In genomic region chr17:63474174-63474913, GRCh38 we compare ENCODE assay signal across 16 cellular contexts. TPM values are rescaled to one million over a fixed set of nuclear protein-coding genes. Genes with fewer than 3 reads are reported as not detected.
DNase-seq lines count a peak whose midpoint lies in the region; ATAC-seq, FAIRE-seq and TF ChIP-seq lines count a peak whose summit lies in the region.
"Had no signal": no experiment of that assay in that cellular context is flagged by ENCODE, and none has a peak within 500 bp of the region (broad histone marks: within the 10 kb centered on the region; RNA-seq: fewer than 3 reads in every experiment).

No MANE protein-coding gene starts in this region.

- POLR2A ChIA-PET in HepG2 (lab: Yijun Ruan, JAX) = no interaction called here

- no peak overlapping the region for H3K9ac ChIP-seq in HepG2 (ENCODE audit: insufficient read depth, low read depth, low read length)
- H3K9ac ChIP-seq in astrocyte (ENCODE audit: low read length) = no peak overlapping the region

- TF ChIP-seq CTCF in right lobe of liver (IDR thresholded peaks at IDR 0.05) = no peak
- TF ChIP-seq CTCF in HepG2 (CRISPR knock-in tag; IDR thresholded peaks at IDR 0.05) = no peak
- TF ChIP-seq CTCF in astrocyte (IDR thresholded peaks at IDR 0.05; ENCODE audit: insufficient read depth, low read depth, low read length) = no peak

- TF ChIP-seq POLR2A in right lobe of liver (IDR thresholded peaks at IDR 0.05) = no peak
- no peak for TF ChIP-seq POLR2A in HepG2 (IDR thresholded peaks at IDR 0.05; ENCODE audit: insufficient read depth in 1 of 2, low read depth in 2 of 2, low read length in 2 of 2)

- WGBS in right lobe of liver (ENCODE audit: insufficient coverage, low coverage, low lambda C conversion rate, missing lambda C conversion rate) = 26% methylated on average over 8 of the region's 8 CpGs
- 22% methylated on average over 8 of the region's 8 CpGs for WGBS in HepG2 (ENCODE audit: low lambda C conversion rate)

- peaks cover 2% of the 10 kb centered on the region for H3K9me3 Mint-ChIP-seq in astrocyte (ENCODE audit: unreplicated experiment)
- H3K9me3 Mint-ChIP-seq: activated naive CD4-positive, alpha-beta T cell treated with anti-CD3 and anti-CD28 coated beads, Interleukin-2, amount 50 U/mL, for 24 hours had no signal

- H3K4me1 ChIP-seq in right lobe of liver (peaks cover 0 to 10% (median 0%) of the 10 kb centered on the region in 4 donors), HepG2 (ENCODE audit: insufficient read depth, low read length) (peaks cover 28% of the 10 kb centered on the region), astrocyte (ENCODE audit: insufficient read depth, low read length) (peaks cover 24% of the 10 kb centered on the region)

- H4K20me1 ChIP-seq in HepG2 (ENCODE audit: insufficient read depth, low read length) (peaks cover 3% of the 10 kb centered on the region; the same call in 1 of the 2 replicates), astrocyte (ENCODE audit: insufficient read depth, low read length) (peaks cover 3% of the 10 kb centered on the region)

- H3K36me3 ChIP-seq in right lobe of liver (no peaks in the 10 kb centered on the region), HepG2 (replicated peaks in 1 of 2; ENCODE audit: control insufficient read depth in 1 of 2, insufficient read depth in 2 of 2, low read length in 2 of 2) (no peaks in the 10 kb centered on the region), astrocyte (ENCODE audit: insufficient read depth, low read length) (no peaks in the 10 kb centered on the region)
- H3K36me3 ChIP-seq: tibial artery had no signal

- H3K79me2 ChIP-seq in HepG2 (ENCODE audit: insufficient read depth, low read length) (no peaks in the 10 kb centered on the region), astrocyte (ENCODE audit: insufficient read depth, low read length) (no peaks in the 10 kb centered on the region)

- no peak overlapping the region for H2AFZ ChIP-seq in HepG2 (ENCODE audit: low read length)
- no peak overlapping the region for H2AFZ ChIP-seq in astrocyte (ENCODE audit: low read depth, low read length)

- peaks cover 34% of the 10 kb centered on the region for H3K27me3 Mint-ChIP-seq in astrocyte (ENCODE audit: low read depth, unreplicated experiment)

- FAIRE-seq in HepG2 (lab: Jason Lieb, UNC) (no peak), astrocyte (lab: Jason Lieb, UNC) (no peak)

- H3K27ac ChIP-seq in right lobe of liver = no peak overlapping the region
- no peak overlapping the region for H3K27ac ChIP-seq in HepG2 (ENCODE audit: extremely low read length, insufficient read depth, low read length)
- no peak overlapping the region for H3K27ac ChIP-seq in astrocyte (ENCODE audit: low read depth, low read length)
- H3K27ac ChIP-seq: epithelial cell of prostate, tibial artery had no signal

- peaks cover 0 to 7% of the 10 kb centered on the region in 2 donors for H3K27me3 ChIP-seq in right lobe of liver
- peaks cover 19 to 65% of the 10 kb centered on the region in 2 experiments for H3K27me3 ChIP-seq in HepG2 (ENCODE audit: control insufficient read depth in 1 of 2, insufficient read depth in 2 of 2, low read length in 2 of 2)
- peaks cover 15% of the 10 kb centered on the region for H3K27me3 ChIP-seq in astrocyte (ENCODE audit: insufficient read depth, low read length)

- TF ChIP-seq EP300 in HepG2 (IDR thresholded peaks at IDR 0.05; ENCODE audit: low read depth in 2 of 2, low read length in 2 of 2) = no peak
- TF ChIP-seq EP300 in HepG2 (CRISPR knock-in tag; IDR thresholded peaks at IDR 0.05; ENCODE audit: borderline replicate concordance) = no peak

- H3K4me2 ChIP-seq in HepG2 (ENCODE audit: low read depth, low read length) = no peak overlapping the region
- no peak overlapping the region for H3K4me2 ChIP-seq in astrocyte (ENCODE audit: low read length)

- CTCF ChIA-PET in HepG2 (lab: Yijun Ruan, JAX; ENCODE audit: low intra/inter-chr PET ratio, low total read pairs) = no interaction called here

- H3K4me3 ChIP-seq in right lobe of liver = no peak overlapping the region
- no peak overlapping the region for H3K4me3 ChIP-seq in HepG2 (replicated peaks in 1 of 3; ENCODE audit: insufficient read depth in 1 of 3, low read depth in 2 of 3, low read length in 3 of 3)
- H3K4me3 ChIP-seq in astrocyte (ENCODE audit: insufficient read depth, low read depth, low read length) = no peak overlapping the region
- H3K4me3 ChIP-seq: tibial artery had no signal

- no peak for TF ChIP-seq RAD21 in HepG2 (CRISPR knock-in tag; IDR thresholded peaks at IDR 0.05)

- no peak for DNase-seq in right lobe of liver
- no peak for DNase-seq in HepG2 (ENCODE audit: low spot score)
- DNase-seq in astrocyte (ENCODE audit: low read depth) = peak; percentile 24
- no peak for DNase-seq in left lobe of liver (ENCODE audit: low spot score)
- no peak for DNase-seq in activated CD8-positive, alpha-beta memory T cell treated with anti-CD3 and anti-CD28 coated beads, Interleukin-2, amount 50 U/mL, for 48 hours
- DNase-seq in germinal center (ENCODE audit: low spot score) = no peak
- DNase-seq in NCI-H2107 treated with DMSO at 0.1 percent for 48 hours (lab: John Stamatoyannopoulos, UW; ENCODE audit: unreplicated experiment) = no peak
- DNase-seq: activated CD8-positive, alpha-beta memory T cell treated with anti-CD3 and anti-CD28 coated beads, Interleukin-2, amount 10 ng/mL, durations not matched to agents 7 days and 5 days; central memory CD4-positive, alpha-beta T cell; hippocampal formation; SIG-M5; tibial artery had no signal

- no peak overlapping the region for H3K4me3 Mint-ChIP-seq in astrocyte (ENCODE audit: unreplicated experiment)
- H3K4me3 Mint-ChIP-seq: activated CD8-positive, alpha-beta memory T cell treated with anti-CD3 and anti-CD28 coated beads, Interleukin-2, amount 10 ng/mL, durations not matched to agents 7 days and 5 days; activated naive CD4-positive, alpha-beta T cell treated with anti-CD3 and anti-CD28 coated beads, Interleukin-2, amount 50 U/mL, for 24 hours had no signal

- in situ Hi-C loops in HepG2 (cut with HindIII; ENCODE audit: extremely low pct_ligation_motif_present, low pct_unique_long_range_greater_than_20kb) = no loop called here

- no peak overlapping the region for H3K27ac Mint-ChIP-seq in astrocyte (ENCODE audit: unreplicated experiment)
- H3K27ac Mint-ChIP-seq: activated CD8-positive, alpha-beta memory T cell treated with anti-CD3 and anti-CD28 coated beads, Interleukin-2, amount 10 ng/mL, durations not matched to agents 7 days and 5 days; activated naive CD4-positive, alpha-beta T cell treated with anti-CD3 and anti-CD28 coated beads, Interleukin-2, amount 50 U/mL, for 24 hours had no signal

- intact Hi-C loops in right lobe of liver (cut with DNase I) (no loop called here), HepG2 (cut with micrococcal nuclease; ENCODE audit: unreplicated experiment) (no loop called here)

- H3K9me3 ChIP-seq in right lobe of liver = no peaks in the 10 kb centered on the region
- no peaks in the 10 kb centered on the region for H3K9me3 ChIP-seq in HepG2 (ENCODE audit: low read length)
- H3K9me3 ChIP-seq in astrocyte (ENCODE audit: insufficient read depth, low read depth, low read length) = no peaks in the 10 kb centered on the region
- H3K9me3 ChIP-seq: tibial artery had no signal

- H3K4me1 Mint-ChIP-seq in astrocyte (ENCODE audit: low read depth, unreplicated experiment) = no peaks in the 10 kb centered on the region

- ATAC-seq in right lobe of liver (peak; percentile 35 to 59 (median 40)), HepG2 (no peak), left lobe of liver (peak; percentile 13), GM18498 (IDR thresholded peaks at IDR 0.05; ENCODE audit: unreplicated experiment) (no peak)
- ATAC-seq: activated CD8-positive, alpha-beta memory T cell treated with anti-CD3 and anti-CD28 coated beads, Interleukin-2, amount 10 ng/mL, durations not matched to agents 7 days and 5 days had no signal

- BruUV-seq in HepG2 (replicated peaks; lab: Mats Ljungman, UMichigan) = no TSS peak

- H3K36me3 Mint-ChIP-seq in astrocyte (ENCODE audit: low read depth, unreplicated experiment) = no peaks in the 10 kb centered on the region
- H3K36me3 Mint-ChIP-seq: activated CD8-positive, alpha-beta memory T cell treated with anti-CD3 and anti-CD28 coated beads, Interleukin-2, amount 10 ng/mL, durations not matched to agents 7 days and 5 days; activated naive CD4-positive, alpha-beta T cell treated with anti-CD3 and anti-CD28 coated beads, Interleukin-2, amount 50 U/mL, for 24 hours had no signal

RNA-seq across cellular contexts. Expression of gene ACE, which starts 2.5 kb away (rescaled TPM):
- total RNA-seq in right lobe of liver (1 to 10 TPM in 5 of 6 experiments, under 1 TPM in 1; 0.75 to 9.4 (median 5.1) TPM), HepG2 (2016; rRNA removed; fragmentation: Illumina TruSeq; extraction: Trizol) (0.13 TPM in 1 of 2 replicates, not detected in the other), astrocyte (0.87 and 1.0 TPM in 2 replicates), left lobe of liver (1.0 TPM)
- not detected in 2 replicates for total RNA-seq in HepG2 (2016; cell fraction: cytosol; rRNA removed; fragmentation: Illumina TruSeq; extraction: Trizol; ENCODE audit: low read depth)
- 0.15 TPM in 1 of 2 replicates, not detected in the other for total RNA-seq in HepG2 (2016; cell fraction: insoluble cytoplasmic fraction; rRNA removed; fragmentation: Illumina TruSeq; extraction: Trizol)
- not detected in 2 replicates for total RNA-seq in HepG2 (2016; cell fraction: membrane; rRNA removed; fragmentation: Illumina TruSeq; extraction: Trizol)
- not detected in 2 replicates for total RNA-seq in HepG2 (2016; cell fraction: nucleus; rRNA removed; fragmentation: Illumina TruSeq; extraction: Trizol)
- polyA plus RNA-seq in HepG2 (2011; rRNA removed) = 0.03 and 0.08 TPM in 2 replicates
- 0.05 TPM in 1 of 2 replicates, not detected in the other for polyA plus RNA-seq in HepG2 (2011; cell fraction: cytosol; rRNA removed)
- polyA plus RNA-seq in HepG2 (2011; cell fraction: nucleus; rRNA removed) = 0.09 and 0.11 TPM in 2 replicates
- 0.13 and 0.23 TPM in 2 replicates for polyA plus RNA-seq in HepG2 (2012)
- polyA plus RNA-seq in HepG2 (2016; cell fraction: cytosol; fragmentation: Illumina TruSeq; extraction: Trizol; ENCODE audit: low read depth) = not detected in 2 replicates
- polyA plus RNA-seq in HepG2 (2016; cell fraction: insoluble cytoplasmic fraction; fragmentation: Illumina TruSeq; extraction: Trizol; ENCODE audit: low read depth) = not detected in 2 replicates
- not detected in 2 replicates for polyA plus RNA-seq in HepG2 (2016; cell fraction: membrane; fragmentation: Illumina TruSeq; extraction: Trizol; ENCODE audit: low read depth)
- 0.56 TPM in 1 of 2 replicates, not detected in the other for polyA plus RNA-seq in HepG2 (2016; cell fraction: nucleus; fragmentation: Illumina TruSeq; extraction: Trizol; ENCODE audit: insufficient read depth, low read depth)
- polyA minus RNA-seq in HepG2 (2011; rRNA and poly(A)+ RNA removed; ENCODE audit: low replicate concordance) = 0.37 TPM in 1 of 2 replicates, not detected in the other
- polyA minus RNA-seq in HepG2 (2011; cell fraction: cytosol; rRNA and poly(A)+ RNA removed) = not detected in 2 replicates
- 0.26 TPM in 1 of 2 replicates, not detected in the other for polyA minus RNA-seq in HepG2 (2011; cell fraction: nucleus; rRNA and poly(A)+ RNA removed)

RNA-seq across cellular contexts. Expression of gene CYB561, which starts 28.2 kb away (rescaled TPM):
- total RNA-seq in right lobe of liver (10 to 100 TPM in 4 of 6 experiments, 1 to 10 TPM in 2; 7.4 to 21.9 (median 11.4) TPM), HepG2 (2016; rRNA removed; fragmentation: Illumina TruSeq; extraction: Trizol) (3.1 and 6.7 TPM in 2 replicates), astrocyte (8.1 and 8.3 TPM in 2 replicates), left lobe of liver (22.4 TPM)
- 2.0 TPM in 2 replicates for total RNA-seq in HepG2 (2016; cell fraction: cytosol; rRNA removed; fragmentation: Illumina TruSeq; extraction: Trizol; ENCODE audit: low read depth)
- total RNA-seq in HepG2 (2016; cell fraction: insoluble cytoplasmic fraction; rRNA removed; fragmentation: Illumina TruSeq; extraction: Trizol) = 3.7 and 6.3 TPM in 2 replicates
- total RNA-seq in HepG2 (2016; cell fraction: membrane; rRNA removed; fragmentation: Illumina TruSeq; extraction: Trizol) = 5.5 and 6.5 TPM in 2 replicates
- 3.5 and 4.9 TPM in 2 replicates for total RNA-seq in HepG2 (2016; cell fraction: nucleus; rRNA removed; fragmentation: Illumina TruSeq; extraction: Trizol)
- polyA plus RNA-seq in HepG2 (2011; rRNA removed) = 1.5 and 1.6 TPM in 2 replicates
- polyA plus RNA-seq in HepG2 (2011; cell fraction: cytosol; rRNA removed) = 1.1 and 1.3 TPM in 2 replicates
- polyA plus RNA-seq in HepG2 (2011; cell fraction: nucleus; rRNA removed) = 2.1 and 2.4 TPM in 2 replicates
- polyA plus RNA-seq in HepG2 (2012) = 1.1 and 1.3 TPM in 2 replicates
- 1.9 and 2.3 TPM in 2 replicates for polyA plus RNA-seq in HepG2 (2016; cell fraction: cytosol; fragmentation: Illumina TruSeq; extraction: Trizol; ENCODE audit: low read depth)
- 3.5 and 4.0 TPM in 2 replicates for polyA plus RNA-seq in HepG2 (2016; cell fraction: insoluble cytoplasmic fraction; fragmentation: Illumina TruSeq; extraction: Trizol; ENCODE audit: low read depth)
- 4.5 and 4.6 TPM in 2 replicates for polyA plus RNA-seq in HepG2 (2016; cell fraction: membrane; fragmentation: Illumina TruSeq; extraction: Trizol; ENCODE audit: low read depth)
- polyA plus RNA-seq in HepG2 (2016; cell fraction: nucleus; fragmentation: Illumina TruSeq; extraction: Trizol; ENCODE audit: insufficient read depth, low read depth) = 9.1 TPM in 2 replicates
- 10.1 and 69.6 TPM in 2 replicates for polyA minus RNA-seq in HepG2 (2011; rRNA and poly(A)+ RNA removed; ENCODE audit: low replicate concordance)
- polyA minus RNA-seq in HepG2 (2011; cell fraction: cytosol; rRNA and poly(A)+ RNA removed) = 1.1 TPM in 2 replicates
- polyA minus RNA-seq in HepG2 (2011; cell fraction: nucleus; rRNA and poly(A)+ RNA removed) = 1.4 and 2.6 TPM in 2 replicates

RNA-seq across cellular contexts. Expression of gene KCNH6, which starts 48.8 kb away (rescaled TPM):
- not detected for total RNA-seq in right lobe of liver
- total RNA-seq in HepG2 (2016; rRNA removed; fragmentation: Illumina TruSeq; extraction: Trizol) = 0.08 and 0.18 TPM in 2 replicates
- not detected in 2 replicates for total RNA-seq in HepG2 (2016; cell fraction: cytosol; rRNA removed; fragmentation: Illumina TruSeq; extraction: Trizol; ENCODE audit: low read depth)
- 0.09 TPM in 1 of 2 replicates, not detected in the other for total RNA-seq in HepG2 (2016; cell fraction: insoluble cytoplasmic fraction; rRNA removed; fragmentation: Illumina TruSeq; extraction: Trizol)
- 0.09 and 0.10 TPM in 2 replicates for total RNA-seq in HepG2 (2016; cell fraction: membrane; rRNA removed; fragmentation: Illumina TruSeq; extraction: Trizol)
- total RNA-seq in HepG2 (2016; cell fraction: nucleus; rRNA removed; fragmentation: Illumina TruSeq; extraction: Trizol) = 0.13 TPM in 1 of 2 replicates, not detected in the other
- polyA plus RNA-seq in HepG2 (2011; rRNA removed) = 0.05 and 0.18 TPM in 2 replicates
- 0.04 and 0.06 TPM in 2 replicates for polyA plus RNA-seq in HepG2 (2011; cell fraction: cytosol; rRNA removed)
- polyA plus RNA-seq in HepG2 (2011; cell fraction: nucleus; rRNA removed) = 0.19 and 0.45 TPM in 2 replicates
- polyA plus RNA-seq in HepG2 (2012) = 0.15 and 0.44 TPM in 2 replicates
- 0.05 and 0.06 TPM in 2 replicates for polyA plus RNA-seq in HepG2 (2016; cell fraction: cytosol; fragmentation: Illumina TruSeq; extraction: Trizol; ENCODE audit: low read depth)
- polyA plus RNA-seq in HepG2 (2016; cell fraction: insoluble cytoplasmic fraction; fragmentation: Illumina TruSeq; extraction: Trizol; ENCODE audit: low read depth) = 0.05 TPM in 1 of 2 replicates, not detected in the other
- polyA plus RNA-seq in HepG2 (2016; cell fraction: membrane; fragmentation: Illumina TruSeq; extraction: Trizol; ENCODE audit: low read depth) = 0.06 and 0.10 TPM in 2 replicates
- polyA plus RNA-seq in HepG2 (2016; cell fraction: nucleus; fragmentation: Illumina TruSeq; extraction: Trizol; ENCODE audit: insufficient read depth, low read depth) = 0.12 and 0.29 TPM in 2 replicates
- 0.08 TPM in 1 of 2 replicates, not detected in the other for polyA minus RNA-seq in HepG2 (2011; rRNA and poly(A)+ RNA removed; ENCODE audit: low replicate concordance)
- not detected in 2 replicates for polyA minus RNA-seq in HepG2 (2011; cell fraction: cytosol; rRNA and poly(A)+ RNA removed)
- polyA minus RNA-seq in HepG2 (2011; cell fraction: nucleus; rRNA and poly(A)+ RNA removed) = 0.13 and 0.25 TPM in 2 replicates
- total RNA-seq in astrocyte = not detected in 2 replicates
- not detected for total RNA-seq in left lobe of liver
- total RNA-seq: activated CD8-positive, alpha-beta memory T cell treated with anti-CD3 and anti-CD28 coated beads, Interleukin-2, amount 10 ng/mL, durations not matched to agents 7 days and 5 days had no signal
- polyA plus RNA-seq: liver had no signal

Comparison
In these comparisons a context has a peak if more than half of its experiments do, and no peak if none do; other contexts are left out.
1. ATAC-seq: peak in right lobe of liver (4 of 4) and left lobe of liver (single experiment); none in HepG2 (single experiment) and GM18498 (single experiment).